In genomic region chr7:1719913-1720312, GRCh38 we compare ENCODE assay signal across 14 cellular contexts. TPM values are rescaled to one million over a fixed set of nuclear protein-coding genes. Genes with fewer than 3 reads are reported as not detected.
DNase-seq lines count a peak whose midpoint lies in the region; ATAC-seq lines count a peak whose summit lies in the region.
"Had no signal": no experiment of that assay in that cellular context is flagged by ENCODE, and none has a peak within 500 bp of the region (broad histone marks: within the 10 kb centered on the region; RNA-seq: fewer than 3 reads in every experiment).

No MANE protein-coding gene starts in this region.

- no peak overlapping the region for H4K8ac ChIP-seq in mesenchymal stem cell (ENCODE audit: low read length)

- no peak overlapping the region for H3K4me3 ChIP-seq in right cardiac atrium (ENCODE audit: low read length)
- H3K4me3 ChIP-seq in mesenchymal stem cell (ENCODE audit: insufficient read depth in 1 of 2, low read depth in 1 of 2, low read length in 2 of 2) = no peak overlapping the region
- H3K4me3 ChIP-seq: GM23248, SK-N-MC had no signal

- H3K4me1 ChIP-seq in right cardiac atrium (ENCODE audit: control insufficient read depth, insufficient read depth, low read length) (no peaks in the 10 kb centered on the region), mesenchymal stem cell (ENCODE audit: control insufficient read depth, insufficient read depth, low read depth, low read length) (peaks cover 24% of the 10 kb centered on the region)

- no peak overlapping the region for H2BK5ac ChIP-seq in mesenchymal stem cell (ENCODE audit: low read depth, low read length, poor library complexity, severe bottlenecking)

- no peak overlapping the region for H3K9ac ChIP-seq in mesenchymal stem cell (ENCODE audit: low read length)
- H3K9ac ChIP-seq: GM23248 had no signal

- H3K27ac ChIP-seq in right cardiac atrium (ENCODE audit: low read length) (no peak overlapping the region), mesenchymal stem cell (ENCODE audit: low read length, poor library complexity, severe bottlenecking) (no peak overlapping the region)
- H3K27ac ChIP-seq: C4-2B, GM23248, SK-N-MC had no signal

- H3K4me2 ChIP-seq in mesenchymal stem cell (ENCODE audit: low read length, poor library complexity, severe bottlenecking) = no peak overlapping the region

- H3K36me3 ChIP-seq in mesenchymal stem cell (ENCODE audit: control insufficient read depth in 1 of 2, insufficient read depth in 2 of 2, low read depth in 1 of 2, low read length in 2 of 2) = peaks cover 0 to 3% of the 10 kb centered on the region in 2 experiments

- H3K27me3 ChIP-seq in right cardiac atrium (ENCODE audit: control insufficient read depth, insufficient read depth) (no peaks in the 10 kb centered on the region), mesenchymal stem cell (ENCODE audit: control insufficient read depth in 1 of 2, insufficient read depth in 1 of 2, low read length in 2 of 2) (peaks cover 19 to 23% of the 10 kb centered on the region in 2 experiments)

- no peak overlapping the region for H4K91ac ChIP-seq in mesenchymal stem cell (ENCODE audit: low read length)

- H2BK120ac ChIP-seq in mesenchymal stem cell (ENCODE audit: low read depth, low read length) = no peak overlapping the region

- H3K14ac ChIP-seq in mesenchymal stem cell (ENCODE audit: low read length in 2 of 2) = no peak overlapping the region

- H2AFZ ChIP-seq in mesenchymal stem cell (ENCODE audit: low read depth, low read length) = no peak overlapping the region
- H2AFZ ChIP-seq: GM23248 had no signal

- H3K9me3 ChIP-seq in right cardiac atrium (ENCODE audit: control insufficient read depth, low read length) (no peaks in the 10 kb centered on the region), mesenchymal stem cell (ENCODE audit: control insufficient read depth, low read length) (no peaks in the 10 kb centered on the region)

- no peak overlapping the region for H2BK15ac ChIP-seq in mesenchymal stem cell (ENCODE audit: low read depth, poor library complexity, severe bottlenecking)

- ATAC-seq in Right ventricle myocardium inferior (peak; percentile 61), Right ventricle myocardium superior (ENCODE audit: poor library complexity) (peak; percentile 74), right cardiac atrium (peak; percentile 65 to 68), HG03135 (IDR thresholded peaks at IDR 0.05; ENCODE audit: unreplicated experiment) (no peak), GM21515 (IDR thresholded peaks at IDR 0.05; ENCODE audit: unreplicated experiment) (no peak)

- intact Hi-C loops in Right ventricle myocardium inferior (cut with DNase I) (loop anchor here (2.0 to 5.0 kb wide), 2 partner anchors 37 to 47 kb away; no protein-coding TSS in a partner anchor), cardiac septum (cut with DNase I) (no loop called here), Right ventricle myocardium superior (cut with DNase I) (no loop called here), right cardiac atrium (cut with DNase I) (no loop called here)

- no peak overlapping the region for H3K18ac ChIP-seq in mesenchymal stem cell (ENCODE audit: low read depth in 1 of 2, low read length in 2 of 2)

- H2AK5ac ChIP-seq in mesenchymal stem cell (ENCODE audit: low read length, severe bottlenecking) = no peak overlapping the region

- no peaks in the 10 kb centered on the region for H3K79me1 ChIP-seq in mesenchymal stem cell (replicated peaks; ENCODE audit: low read length, poor library complexity, severe bottlenecking)

- no peak overlapping the region for H3K23ac ChIP-seq in mesenchymal stem cell (ENCODE audit: low read length in 2 of 2)

- no peak overlapping the region for H2BK12ac ChIP-seq in mesenchymal stem cell (ENCODE audit: low read length in 2 of 2)

- DNase-seq in Right ventricle myocardium inferior (ENCODE audit: missing footprints) (no peak), cardiac septum (ENCODE audit: low spot score) (no peak), Right ventricle myocardium superior (no peak), right cardiac atrium (peak in 2 of 3 donors; percentile 19 to 61), NCI-H526 (lab: John Stamatoyannopoulos, UW) (no peak), mesenchymal stem cell (no peak)
- DNase-seq: CD8-positive, alpha-beta memory T cell; EL; GM23248; KG1 had no signal

- no peak overlapping the region for H3K4ac ChIP-seq in mesenchymal stem cell (ENCODE audit: low read depth in 1 of 2, low read length in 2 of 2)

- WGBS in right cardiac atrium = 52% methylated on average over 7 of the region's 7 CpGs
- 90% methylated on average over 7 of the region's 7 CpGs for WGBS in mesenchymal stem cell

RNA-seq across cellular contexts. Expression of gene ELFN1, which starts 49.8 kb away (rescaled TPM):
- total RNA-seq in Right ventricle myocardium inferior = 10.7 TPM
- total RNA-seq in cardiac septum = 7.4 TPM
- total RNA-seq in Right ventricle myocardium superior = 10.8 TPM
- total RNA-seq in right cardiac atrium = 10 to 100 TPM; 11.8 to 13.7 (median 13.0) TPM
- 9.1 TPM for polyA plus RNA-seq in right cardiac atrium
- 0.04 TPM for polyA plus RNA-seq in mesenchymal stem cell (2013, experiment 1 of 2)
- polyA plus RNA-seq in mesenchymal stem cell (2013, experiment 2 of 2) = 0.05 TPM

Comparison
In these comparisons a context has a peak if more than half of its experiments do, and no peak if none do; other contexts are left out.
1. DNase-seq: peak in right cardiac atrium (2 of 3); none in Right ventricle myocardium inferior (single experiment), cardiac septum (single experiment), Right ventricle myocardium superior (single experiment), NCI-H526 (0 of 2) and mesenchymal stem cell (single experiment).
2. ATAC-seq: peak in Right ventricle myocardium inferior (single experiment), Right ventricle myocardium superior (single experiment) and right cardiac atrium (2 of 2); none in HG03135 (single experiment) and GM21515 (single experiment).